20 cellular contexts compared by ENCODE assay signal in genomic region chr6:163496205-163496604, GRCh38.
"Had no signal": no experiment of that assay in that cellular context is flagged by ENCODE, and none has a peak within 500 bp of the region (broad histone marks: within the 10 kb centered on the region; RNA-seq: fewer than 3 reads in every experiment).

No MANE protein-coding gene starts in this region.

- DNase-seq: activated CD4-positive, alpha-beta T cell treated with anti-CD3 and anti-CD28 coated beads for 36 hours; activated CD8-positive, alpha-beta memory T cell treated with anti-CD3 and anti-CD28 coated beads, Interleukin-2, amount 50 U/mL, for 4 hours; activated CD8-positive, alpha-beta T cell treated with anti-CD3 and anti-CD28 coated beads for 36 hours; activated gamma-delta T cell treated with Interleukin-2 at 50 U/mL for 16 hours; activated naive CD8-positive, alpha-beta T cell treated with anti-CD3 and anti-CD28 coated beads, Interleukin-2, amount 10 ng/mL, durations not matched to agents 7 days and 5 days; activated T-cell treated with anti-CD3 and anti-CD28 coated beads, Interleukin-2, amount 50 U/mL, for 72 hours; anterior cingulate cortex; foreskin keratinocyte; heart left ventricle; islet precursor cell; mesenchymal stem cell; ovary; stimulated activated CD4-positive, alpha-beta T cell treated with anti-CD3 and anti-CD28 coated beads, Interleukin-15, amount 100 ng/mL, for 24 hours; stimulated activated CD4-positive, alpha-beta T cell treated with anti-CD3 and anti-CD28 coated beads, Interleukin-4, amount 100 ng/mL, for 4 hours; T1000; tibial artery had no signal

- H3K36me3 ChIP-seq: breast epithelium, heart left ventricle, ovary, tibial artery, vagina had no signal

- H3K9me3 ChIP-seq: breast epithelium, heart left ventricle, ovary, tibial artery, vagina had no signal

- H3K27ac ChIP-seq: breast epithelium, foreskin keratinocyte, heart left ventricle, ovary, tibial artery, vagina, VCaP had no signal

- H3K27me3 ChIP-seq: breast epithelium, foreskin keratinocyte, heart left ventricle, ovary, tibial artery, vagina had no signal

- H3K4me1 ChIP-seq: breast epithelium had no signal

- ATAC-seq: activated CD4-positive, alpha-beta T cell treated with anti-CD3 and anti-CD28 coated beads for 36 hours; activated CD8-positive, alpha-beta T cell treated with anti-CD3 and anti-CD28 coated beads for 36 hours; activated T-cell treated with anti-CD3 and anti-CD28 coated beads, Interleukin-2, amount 50 U/mL, for 72 hours; foreskin keratinocyte; heart left ventricle; left lobe of liver had no signal

- H3K4me3 ChIP-seq: breast epithelium, heart left ventricle, ovary, tibial artery, vagina had no signal
